ENCODE assay signal across 1 cellular context in the genomic region with DNA sequence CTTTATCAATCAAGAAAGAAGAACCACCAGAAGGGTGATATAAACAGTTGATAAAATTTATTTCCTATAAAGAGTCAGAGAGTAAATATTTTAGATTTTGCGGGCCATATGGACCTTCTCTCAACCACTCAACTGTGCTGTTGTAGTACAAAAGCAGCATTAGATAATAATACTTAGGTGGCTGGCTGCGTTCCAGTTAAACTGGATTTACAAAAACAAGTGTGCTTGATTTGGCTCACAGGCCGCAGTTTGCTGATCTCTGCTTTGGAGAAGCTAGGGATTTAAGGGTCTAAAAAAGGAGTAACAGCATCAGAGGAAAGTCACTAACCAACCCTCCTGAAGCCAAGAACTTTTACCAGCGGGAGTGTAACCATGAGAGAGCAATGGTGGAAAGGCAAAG.
TF ChIP-seq lines count a peak whose summit lies in the region.

No MANE protein-coding gene starts in this region.

TF ChIP-seq in IMR-90, 13 proteins besides CTCF, POLR2A, EP300 and RAD21 (continued from another document):
- TF ChIP-seq, protein P1, sequence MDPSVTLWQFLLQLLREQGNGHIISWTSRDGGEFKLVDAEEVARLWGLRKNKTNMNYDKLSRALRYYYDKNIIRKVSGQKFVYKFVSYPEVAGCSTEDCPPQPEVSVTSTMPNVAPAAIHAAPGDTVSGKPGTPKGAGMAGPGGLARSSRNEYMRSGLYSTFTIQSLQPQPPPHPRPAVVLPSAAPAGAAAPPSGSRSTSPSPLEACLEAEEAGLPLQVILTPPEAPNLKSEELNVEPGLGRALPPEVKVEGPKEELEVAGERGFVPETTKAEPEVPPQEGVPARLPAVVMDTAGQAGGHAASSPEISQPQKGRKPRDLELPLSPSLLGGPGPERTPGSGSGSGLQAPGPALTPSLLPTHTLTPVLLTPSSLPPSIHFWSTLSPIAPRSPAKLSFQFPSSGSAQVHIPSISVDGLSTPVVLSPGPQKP (IDR thresholded peaks at IDR 0.05; ENCODE audit: borderline replicate concordance, low read depth, low read length), result no peak
- TF ChIP-seq MAFK (IDR thresholded peaks at IDR 0.05; ENCODE audit: low read depth, low read length) (no peak), BHLHE40 (IDR thresholded peaks at IDR 0.05; ENCODE audit: low read depth, low read length) (no peak)
